ENCODE assay signal across 9 cellular contexts in the genomic region with DNA sequence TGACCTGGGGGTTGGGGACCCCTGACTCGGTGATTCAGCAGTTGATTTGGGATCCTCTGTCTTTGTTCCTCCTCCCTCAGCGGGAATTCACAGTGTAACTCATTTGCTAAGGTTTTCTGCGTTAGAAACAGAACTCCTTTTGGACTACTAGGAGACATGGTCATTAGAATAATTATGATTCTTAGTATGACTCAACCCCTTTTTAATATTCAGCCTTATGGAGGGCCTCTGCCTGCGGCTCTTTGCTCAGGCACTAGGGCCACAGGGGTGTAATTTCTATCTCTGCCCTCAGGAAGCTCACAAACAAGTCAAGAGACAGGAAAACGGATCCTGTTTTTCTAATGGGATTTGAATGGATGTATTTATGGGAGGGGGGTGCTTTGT.
DNase-seq lines count a peak whose midpoint lies in the region; ATAC-seq and FAIRE-seq lines count a peak whose summit lies in the region.
"Had no signal": no experiment of that assay in that cellular context is flagged by ENCODE, and none has a peak within 500 bp of the region (broad histone marks: within the 10 kb centered on the region; RNA-seq: fewer than 3 reads in every experiment).

No MANE protein-coding gene starts in this region.

- no peaks in the 10 kb centered on the region for H3K9me3 Mint-ChIP-seq in T-cell

- H3K36me3 ChIP-seq in small intestine (ENCODE audit: control insufficient read depth in 2 of 2, insufficient read depth in 2 of 2, low read length in 2 of 2) = no peaks in the 10 kb centered on the region

- FAIRE-seq in small intestine (lab: Jason Lieb, UNC) (no peak), GM19239 (lab: Jason Lieb, UNC) (no peak)

- peak overlapping the region; percentile 75 to 88 (median 82) for H3K4me3 Mint-ChIP-seq in T-cell

- peak; percentile 58 for DNase-seq in NCI-H2107 treated with DMSO at 0.1 percent for 48 hours (lab: John Stamatoyannopoulos, UW; ENCODE audit: unreplicated experiment)
- DNase-seq in NCI-H2107 (lab: John Stamatoyannopoulos, UW) = no peak
- DNase-seq in T-cell = no peak
- peak; percentile 68 for DNase-seq in foreskin melanocyte
- no peak for DNase-seq in small intestine
- DNase-seq in GM19239 (ENCODE audit: insufficient read length, low spot score) = no peak
- DNase-seq in NCI-H2081 treated with DMSO at 0.1 percent for 48 hours (lab: John Stamatoyannopoulos, UW) = no peak
- no peak for DNase-seq in NCI-H2196 (lab: John Stamatoyannopoulos, UW; ENCODE audit: unreplicated experiment)
- DNase-seq: 8988T had no signal

- peaks cover 28% of the 10 kb centered on the region for H3K36me3 Mint-ChIP-seq in T-cell

- H3K27ac Mint-ChIP-seq in T-cell = peak overlapping the region; percentile 92 to 95

- CTCF ChIA-PET in T-cell (lab: Charles Lee) = interaction anchor here in 1 of 2 donors (1.3 kb wide), 1 partner anchor 15 kb away, joined by 9 read pairs; no protein-coding TSS in a partner anchor

- peaks cover 28 to 73% of the 10 kb centered on the region in 2 donors for H3K4me1 ChIP-seq in small intestine (ENCODE audit: control insufficient read depth in 2 of 2, insufficient read depth in 1 of 2, low read depth in 1 of 2, low read length in 1 of 2)

- H3K4me3 ChIP-seq in small intestine (ENCODE audit: low read depth in 1 of 2, low read length in 2 of 2) = no peak overlapping the region

- no peak for ATAC-seq in T-cell (replicated peaks in 1 of 4)

- no peaks in the 10 kb centered on the region for H3K27me3 ChIP-seq in small intestine (ENCODE audit: control insufficient read depth in 2 of 2, insufficient read depth in 2 of 2, low read length in 2 of 2)

- H3K4me1 Mint-ChIP-seq in T-cell = peaks cover 98 to 99% (median 98%) of the 10 kb centered on the region in 3 donors

- 43 to 54% (median 46%) methylated on average over 5 of the region's 5 CpGs for WGBS in small intestine, 3 donors

- no peaks in the 10 kb centered on the region for H3K27me3 Mint-ChIP-seq in T-cell

- POLR2A ChIA-PET in T-cell (lab: Charles Lee) = interaction anchor here in 1 of 2 donors (8.4 kb wide), 1 partner anchor 14 kb away, joined by 90 read pairs; no protein-coding TSS in a partner anchor

- no peaks in the 10 kb centered on the region for H3K9me3 ChIP-seq in small intestine (ENCODE audit: control insufficient read depth, low read depth)

- peak overlapping the region; percentile 96 to 99 for H3K27ac ChIP-seq in small intestine (ENCODE audit: low read depth in 1 of 2, low read length in 1 of 2)

Comparison
In these comparisons a context has a peak if more than half of its experiments do, and no peak if none do; other contexts are left out.
1. DNase-seq: peak in NCI-H2107 treated with DMSO at 0.1 percent for 48 hours (single experiment) and foreskin melanocyte (single experiment); none in NCI-H2107 (single experiment), T-cell (0 of 34), small intestine (single experiment), GM19239 (single experiment), NCI-H2081 treated with DMSO at 0.1 percent for 48 hours (single experiment) and NCI-H2196 (single experiment).